ENCODE assay signal across 24 cellular contexts in the genomic region with DNA sequence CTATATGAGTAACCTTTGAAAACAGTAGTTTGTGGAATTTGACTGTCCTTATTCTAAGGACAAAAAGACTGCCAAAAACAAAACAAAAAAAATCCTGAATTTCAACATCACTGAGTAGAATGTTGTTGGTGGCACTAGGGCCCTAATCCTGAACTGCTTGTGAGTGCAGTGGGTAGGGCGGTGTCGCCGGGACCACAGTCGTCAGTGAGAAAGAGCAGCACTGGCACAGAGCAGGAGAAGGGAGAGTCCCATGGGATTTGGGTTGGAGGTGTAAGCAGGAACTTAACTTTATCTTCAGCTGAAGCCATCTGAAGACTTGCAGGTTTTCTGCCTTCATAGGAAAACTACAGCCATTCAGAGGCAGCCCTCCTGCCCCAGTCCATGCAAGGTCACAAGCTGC. TPM values are rescaled to one million over a fixed set of nuclear protein-coding genes. Genes with fewer than 3 reads are reported as not detected.
DNase-seq lines count a peak whose midpoint lies in the region.
"Had no signal": no experiment of that assay in that cellular context is flagged by ENCODE, and none has a peak within 500 bp of the region (broad histone marks: within the 10 kb centered on the region; RNA-seq: fewer than 3 reads in every experiment).

No MANE protein-coding gene starts in this region.

- H3K4me2 ChIP-seq in GM23248 (ENCODE audit: unreplicated experiment) = no peak overlapping the region
- no peak overlapping the region for H3K4me2 ChIP-seq in trophoblast cell (ENCODE audit: low read length)

- H2BK5ac ChIP-seq in trophoblast cell (ENCODE audit: low read depth, low read length, poor library complexity) = no peak overlapping the region

- peaks cover 21% of the 10 kb centered on the region for H3F3A ChIP-seq in GM23248 (ENCODE audit: insufficient read depth)

- no peak overlapping the region for H4K8ac ChIP-seq in trophoblast cell (ENCODE audit: low read depth, low read length)

- peaks cover 100% of the 10 kb centered on the region for H3K79me2 ChIP-seq in GM23248 (ENCODE audit: insufficient read depth)
- peaks cover 3% of the 10 kb centered on the region for H3K79me2 ChIP-seq in trophoblast cell (ENCODE audit: control insufficient read depth, insufficient read depth, low read length, poor library complexity)

- H3K18ac ChIP-seq in trophoblast cell (ENCODE audit: low read length) = no peak overlapping the region

- peaks cover 1% of the 10 kb centered on the region for H3K79me1 ChIP-seq in trophoblast cell (ENCODE audit: low read length)

- no peaks in the 10 kb centered on the region for H3K9me3 ChIP-seq in GM23248 (ENCODE audit: low read depth)
- no peaks in the 10 kb centered on the region for H3K9me3 ChIP-seq in iPS-15b (ENCODE audit: control insufficient read depth, insufficient read depth, low read length)
- H3K9me3 ChIP-seq in trophoblast cell (ENCODE audit: insufficient read depth, low read depth, low read length) = peaks cover 4% of the 10 kb centered on the region
- H3K9me3 ChIP-seq: body of pancreas, suprapubic skin, uterus had no signal

- H3K4me3 Mint-ChIP-seq in T-helper 2 cell treated with Interferon-gamma antibody and Interleukin-4, amounts not matched to agents 5 μg/mL and 100 μg/mL, for 36 hours = no peak overlapping the region
- H3K4me3 Mint-ChIP-seq in dendritic cell treated with granulocyte-macrophage colony-stimulating factor and Interleukin-4, amounts not matched to agents 40 ng/mL and 50 ng/mL, for 4 days = no peak overlapping the region
- H3K4me3 Mint-ChIP-seq: activated naive CD4-positive, alpha-beta T cell treated with anti-CD3 and anti-CD28 coated beads for 36 hours had no signal

- H3K27me3 Mint-ChIP-seq in T-helper 2 cell treated with Interferon-gamma antibody and Interleukin-4, amounts not matched to agents 5 μg/mL and 100 μg/mL, for 36 hours (ENCODE audit: low read depth) = no peaks in the 10 kb centered on the region
- H3K27me3 Mint-ChIP-seq in dendritic cell treated with granulocyte-macrophage colony-stimulating factor and Interleukin-4, amounts not matched to agents 40 ng/mL and 50 ng/mL, for 4 days = no peaks in the 10 kb centered on the region

- H2AK5ac ChIP-seq in trophoblast cell (ENCODE audit: low read length) = no peak overlapping the region

- WGBS in GM23248 (ENCODE audit: low coverage in 1 of 2, low lambda C conversion rate in 2 of 2, missing lambda C conversion rate in 2 of 2), 2 experiments = 82 to 92% methylated on average over 4 of the region's 4 CpGs
- WGBS in trophoblast cell (ENCODE audit: extremely low coverage, insufficient coverage, insufficient read length) = no CpG with 5 or more reads among the region's 4 CpGs

- intact Hi-C loops in dendritic cell treated with granulocyte-macrophage colony-stimulating factor and Interleukin-4, amounts not matched to agents 40 ng/mL and 50 ng/mL, for 4 days (cut with micrococcal nuclease) = loop anchor here (10.0 kb wide), 1 partner anchor 518 kb away; no protein-coding TSS in a partner anchor

- in situ Hi-C loops in GM23248 (cut with MboI) = no loop called here

- peaks cover 16% of the 10 kb centered on the region; the same call in 1 of the 2 replicates for H3K36me3 ChIP-seq in GM23248 (ENCODE audit: low read depth)
- H3K36me3 ChIP-seq in iPS-15b (ENCODE audit: control insufficient read depth, insufficient read depth, low read length) = peaks cover 11% of the 10 kb centered on the region
- H3K36me3 ChIP-seq in trophoblast cell (ENCODE audit: control insufficient read depth in 1 of 2, insufficient read depth in 2 of 2, low read length in 2 of 2) = peaks cover 3 to 10% of the 10 kb centered on the region in 2 experiments
- H3K36me3 ChIP-seq: uterus had no signal

- no peak overlapping the region for H3K27ac ChIP-seq in GM23248
- no peak overlapping the region for H3K27ac ChIP-seq in trophoblast cell (ENCODE audit: low read depth, low read length)
- H3K27ac ChIP-seq: body of pancreas, suprapubic skin, uterus had no signal

- peak overlapping the region; percentile 28 for H3K27ac Mint-ChIP-seq in T-helper 2 cell treated with Interferon-gamma antibody and Interleukin-4, amounts not matched to agents 5 μg/mL and 100 μg/mL, for 36 hours
- peak overlapping the region; percentile 13 for H3K27ac Mint-ChIP-seq in dendritic cell treated with granulocyte-macrophage colony-stimulating factor and Interleukin-4, amounts not matched to agents 40 ng/mL and 50 ng/mL, for 4 days

- no peak overlapping the region for H2AFZ ChIP-seq in GM23248
- H2AFZ ChIP-seq in trophoblast cell (ENCODE audit: insufficient read depth, low read length, poor library complexity) = no peak overlapping the region

- no peak overlapping the region for H2BK120ac ChIP-seq in trophoblast cell (ENCODE audit: insufficient read depth, low read length, poor library complexity)

- H3K4me3 ChIP-seq in GM23248 (no peak overlapping the region), iPS-15b (ENCODE audit: low read depth, low read length) (no peak overlapping the region), trophoblast cell (ENCODE audit: low read depth, low read length) (no peak overlapping the region)
- H3K4me3 ChIP-seq: body of pancreas, suprapubic skin, uterus had no signal

- no peak for DNase-seq in T-helper 2 cell treated with Interferon-gamma antibody and Interleukin-4, amounts not matched to agents 5 μg/mL and 100 μg/mL, for 36 hours (ENCODE audit: low spot score)
- DNase-seq in T-helper 2 cell = no peak
- DNase-seq in GM23248 = peak; percentile 12
- no peak for DNase-seq in stimulated activated CD4-positive, alpha-beta T cell treated with anti-CD3 and anti-CD28 coated beads, Interleukin-2, amount 100 ng/mL, for 24 hours
- no peak for DNase-seq in trophoblast cell
- DNase-seq in HK-2 (ENCODE audit: unreplicated experiment) = no peak
- DNase-seq: activated CD4-positive, alpha-beta T cell treated with anti-CD3 and anti-CD28 coated beads for 48 hours; activated naive CD4-positive, alpha-beta T cell treated with anti-CD3 and anti-CD28 coated beads for 36 hours; body of pancreas; cortex of kidney; DMS 273 treated with DMSO at 0.1 percent for 48 hours; hippocampal formation; islet precursor cell; mammary epithelial cell; NCI-H2107; nucleus accumbens; stimulated activated CD4-positive, alpha-beta T cell treated with anti-CD3 and anti-CD28 coated beads, Interleukin-12 subunit alpha, Interleukin-12 subunit beta, amount 100 ng/mL, for 4 hours; uterus had no signal

- H3K14ac ChIP-seq in trophoblast cell (ENCODE audit: low read length) = no peak overlapping the region

- H3K4ac ChIP-seq in trophoblast cell (ENCODE audit: low read depth, low read length) = no peak overlapping the region

- H4K20me1 ChIP-seq in GM23248 (ENCODE audit: insufficient read depth) = no peaks in the 10 kb centered on the region

- H3K27me3 ChIP-seq in GM23248 (replicated peaks; ENCODE audit: insufficient read depth) (no peaks in the 10 kb centered on the region), iPS-15b (ENCODE audit: control insufficient read depth, insufficient read depth, low read length) (no peaks in the 10 kb centered on the region), trophoblast cell (ENCODE audit: insufficient read depth, low read length) (no peaks in the 10 kb centered on the region)
- H3K27me3 ChIP-seq: body of pancreas, suprapubic skin, uterus had no signal

- H3K9ac ChIP-seq in GM23248 (no peak overlapping the region), iPS-15b (ENCODE audit: low read depth, low read length) (peak overlapping the region; percentile 16), trophoblast cell (ENCODE audit: low read length) (no peak overlapping the region)

- H3K23ac ChIP-seq in trophoblast cell (ENCODE audit: low read length) = no peak overlapping the region

- H3K4me1 ChIP-seq in GM23248 (ENCODE audit: insufficient read depth) (peaks cover 29% of the 10 kb centered on the region), iPS-15b (ENCODE audit: control insufficient read depth, insufficient read depth, low read length) (peaks cover 11% of the 10 kb centered on the region), trophoblast cell (ENCODE audit: control insufficient read depth in 1 of 2, insufficient read depth in 2 of 2, low read length in 2 of 2) (peaks cover 13% of the 10 kb centered on the region in 2 experiments)

- H4K91ac ChIP-seq in trophoblast cell (ENCODE audit: low read depth, low read length) = no peak overlapping the region

- no peaks in the 10 kb centered on the region for H3K9me2 ChIP-seq in GM23248 (ENCODE audit: insufficient read depth)

- H2BK12ac ChIP-seq in trophoblast cell (ENCODE audit: low read length) = no peak overlapping the region

- H4K12ac ChIP-seq in trophoblast cell (ENCODE audit: low read depth, low read length) = no peak overlapping the region

- H3K4me1 Mint-ChIP-seq in T-helper 2 cell treated with Interferon-gamma antibody and Interleukin-4, amounts not matched to agents 5 μg/mL and 100 μg/mL, for 36 hours (ENCODE audit: low read depth) = peaks cover 37% of the 10 kb centered on the region
- peaks cover 59% of the 10 kb centered on the region for H3K4me1 Mint-ChIP-seq in dendritic cell treated with granulocyte-macrophage colony-stimulating factor and Interleukin-4, amounts not matched to agents 40 ng/mL and 50 ng/mL, for 4 days (ENCODE audit: low read depth)

- no peaks in the 10 kb centered on the region for H3K9me3 Mint-ChIP-seq in T-helper 2 cell treated with Interferon-gamma antibody and Interleukin-4, amounts not matched to agents 5 μg/mL and 100 μg/mL, for 36 hours
- no peaks in the 10 kb centered on the region for H3K9me3 Mint-ChIP-seq in dendritic cell treated with granulocyte-macrophage colony-stimulating factor and Interleukin-4, amounts not matched to agents 40 ng/mL and 50 ng/mL, for 4 days
- H3K9me3 Mint-ChIP-seq: activated naive CD4-positive, alpha-beta T cell treated with anti-CD3 and anti-CD28 coated beads for 36 hours had no signal

- peaks cover 38% of the 10 kb centered on the region for H3K36me3 Mint-ChIP-seq in T-helper 2 cell treated with Interferon-gamma antibody and Interleukin-4, amounts not matched to agents 5 μg/mL and 100 μg/mL, for 36 hours (ENCODE audit: low read depth)
- peaks cover 51% of the 10 kb centered on the region for H3K36me3 Mint-ChIP-seq in dendritic cell treated with granulocyte-macrophage colony-stimulating factor and Interleukin-4, amounts not matched to agents 40 ng/mL and 50 ng/mL, for 4 days (ENCODE audit: low read depth)

RNA-seq across cellular contexts. Expression of a gene that starts 5.6 kb away (rescaled TPM):
- total RNA-seq in GM23248 (2014; rRNA removed; shearing (Covaris generic)) = 60.7 and 67.9 TPM in 2 replicates
- polyA plus RNA-seq in GM23248 (2016; fragmentation: Nextera tagmentation; extraction: Ambion mirVana) = 58.3 and 58.6 TPM in 2 replicates
- 29.9 and 30.4 TPM in 2 replicates for polyA plus RNA-seq in trophoblast cell (2013)

RNA-seq across cellular contexts. Expression of a gene that starts 6.5 kb away (rescaled TPM):
- 93.0 and 197 TPM in 2 replicates for total RNA-seq in GM23248 (2014; rRNA removed; shearing (Covaris generic))
- polyA plus RNA-seq in GM23248 (2016; fragmentation: Nextera tagmentation; extraction: Ambion mirVana) = 65.9 and 67.3 TPM in 2 replicates
- polyA plus RNA-seq in trophoblast cell (2013) = 45.6 and 47.5 TPM in 2 replicates

RNA-seq across cellular contexts. Expression of a gene that starts 44.5 kb away (rescaled TPM):
- total RNA-seq in GM23248 (2014; rRNA removed; shearing (Covaris generic)) = not detected in 2 replicates
- polyA plus RNA-seq in GM23248 (2016; fragmentation: Nextera tagmentation; extraction: Ambion mirVana) = not detected in 2 replicates
- polyA plus RNA-seq in trophoblast cell (2013) = not detected in 2 replicates
- total RNA-seq: activated naive CD4-positive, alpha-beta T cell treated with anti-CD3 and anti-CD28 coated beads for 36 hours; body of pancreas; endothelial cell of umbilical vein; mammary epithelial cell; renal cortical epithelial cell; suprapubic skin; uterus had no signal
- polyA plus RNA-seq: BJ, endothelial cell of umbilical vein, mammary epithelial cell had no signal
